Comparison of ENCODE assay signal across 1 cellular context in the genomic region with DNA sequence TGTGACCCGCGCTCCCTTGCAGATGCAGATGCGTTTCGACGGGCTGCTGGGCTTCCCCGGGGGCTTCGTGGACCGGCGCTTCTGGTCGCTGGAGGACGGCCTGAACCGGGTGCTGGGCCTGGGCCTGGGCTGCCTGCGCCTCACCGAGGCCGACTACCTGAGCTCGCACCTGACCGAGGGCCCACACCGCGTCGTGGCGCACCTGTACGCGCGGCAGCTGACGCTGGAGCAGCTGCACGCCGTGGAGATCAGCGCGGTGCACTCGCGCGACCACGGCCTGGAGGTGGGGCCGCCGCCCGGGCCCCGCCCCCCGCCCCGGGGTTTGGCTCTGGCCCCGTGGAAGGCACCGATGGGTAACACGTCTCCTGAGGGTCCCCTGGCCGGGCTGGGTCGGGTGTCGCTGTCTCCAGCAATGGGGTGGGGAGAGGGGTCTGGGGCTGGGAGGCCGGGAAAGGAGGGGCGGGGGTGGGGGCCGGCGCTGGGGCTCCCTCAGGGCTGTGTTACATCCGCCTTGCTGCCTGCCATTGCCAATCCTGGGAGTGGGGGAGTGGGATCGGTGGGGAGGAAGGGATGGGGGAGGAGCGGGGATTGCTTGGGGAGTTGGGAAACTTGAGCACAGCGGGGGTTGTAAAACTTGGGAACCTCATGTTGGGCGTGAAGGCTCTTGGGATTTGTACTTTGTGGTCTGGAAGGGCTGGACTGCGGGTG.
TF ChIP-seq lines count a peak whose summit lies in the region.

No MANE protein-coding gene starts in this region.

TF ChIP-seq in HepG2, 621 proteins besides CTCF, POLR2A, EP300 and RAD21 (continued from another document and continues in another):
- TF ChIP-seq, protein P1, sequence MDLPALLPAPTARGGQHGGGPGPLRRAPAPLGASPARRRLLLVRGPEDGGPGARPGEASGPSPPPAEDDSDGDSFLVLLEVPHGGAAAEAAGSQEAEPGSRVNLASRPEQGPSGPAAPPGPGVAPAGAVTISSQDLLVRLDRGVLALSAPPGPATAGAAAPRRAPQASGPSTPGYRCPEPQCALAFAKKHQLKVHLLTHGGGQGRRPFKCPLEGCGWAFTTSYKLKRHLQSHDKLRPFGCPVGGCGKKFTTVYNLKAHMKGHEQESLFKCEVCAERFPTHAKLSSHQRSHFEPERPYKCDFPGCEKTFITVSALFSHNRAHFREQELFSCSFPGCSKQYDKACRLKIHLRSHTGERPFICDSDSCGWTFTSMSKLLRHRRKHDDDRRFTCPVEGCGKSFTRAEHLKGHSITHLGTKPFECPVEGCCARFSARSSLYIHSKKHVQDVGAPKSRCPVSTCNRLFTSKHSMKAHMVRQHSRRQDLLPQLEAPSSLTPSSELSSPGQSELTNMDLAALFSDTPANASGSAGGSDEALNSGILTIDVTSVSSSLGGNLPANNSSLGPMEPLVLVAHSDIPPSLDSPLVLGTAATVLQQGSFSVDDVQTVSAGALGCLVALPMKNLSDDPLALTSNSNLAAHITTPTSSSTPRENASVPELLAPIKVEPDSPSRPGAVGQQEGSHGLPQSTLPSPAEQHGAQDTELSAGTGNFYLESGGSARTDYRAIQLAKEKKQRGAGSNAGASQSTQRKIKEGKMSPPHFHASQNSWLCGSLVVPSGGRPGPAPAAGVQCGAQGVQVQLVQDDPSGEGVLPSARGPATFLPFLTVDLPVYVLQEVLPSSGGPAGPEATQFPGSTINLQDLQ (CRISPR knock-in tag; IDR thresholded peaks at IDR 0.05), result 0 out of 2 replicates have a peak, but pooled peaks have one; percentile 60
- no peak for TF ChIP-seq CENPT (CRISPR knock-in tag; IDR thresholded peaks at IDR 0.05; ENCODE audit: low read depth)
- no peak for TF ChIP-seq SMYD3 (CRISPR knock-in tag; IDR thresholded peaks at IDR 0.05)
- no peak for TF ChIP-seq ZNF841 (CRISPR knock-in tag; IDR thresholded peaks at IDR 0.05; ENCODE audit: borderline replicate concordance)
- no peak for TF ChIP-seq POLR2AphosphoS2 (IDR thresholded peaks at IDR 0.05; ENCODE audit: low read depth, low read length)
- TF ChIP-seq, protein P2, sequence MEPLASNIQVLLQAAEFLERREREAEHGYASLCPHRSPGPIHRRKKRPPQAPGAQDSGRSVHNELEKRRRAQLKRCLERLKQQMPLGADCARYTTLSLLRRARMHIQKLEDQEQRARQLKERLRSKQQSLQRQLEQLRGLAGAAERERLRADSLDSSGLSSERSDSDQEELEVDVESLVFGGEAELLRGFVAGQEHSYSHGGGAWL (CRISPR knock-in tag; IDR thresholded peaks at IDR 0.05), result 0 out of 2 replicates have a peak, but pooled peaks have one; percentile 5
- 0 out of 2 replicates have a peak, but pooled peaks have one; percentile 14 for TF ChIP-seq ZKSCAN5 (CRISPR knock-in tag; IDR thresholded peaks at IDR 0.05)
- TF ChIP-seq, protein P3, sequence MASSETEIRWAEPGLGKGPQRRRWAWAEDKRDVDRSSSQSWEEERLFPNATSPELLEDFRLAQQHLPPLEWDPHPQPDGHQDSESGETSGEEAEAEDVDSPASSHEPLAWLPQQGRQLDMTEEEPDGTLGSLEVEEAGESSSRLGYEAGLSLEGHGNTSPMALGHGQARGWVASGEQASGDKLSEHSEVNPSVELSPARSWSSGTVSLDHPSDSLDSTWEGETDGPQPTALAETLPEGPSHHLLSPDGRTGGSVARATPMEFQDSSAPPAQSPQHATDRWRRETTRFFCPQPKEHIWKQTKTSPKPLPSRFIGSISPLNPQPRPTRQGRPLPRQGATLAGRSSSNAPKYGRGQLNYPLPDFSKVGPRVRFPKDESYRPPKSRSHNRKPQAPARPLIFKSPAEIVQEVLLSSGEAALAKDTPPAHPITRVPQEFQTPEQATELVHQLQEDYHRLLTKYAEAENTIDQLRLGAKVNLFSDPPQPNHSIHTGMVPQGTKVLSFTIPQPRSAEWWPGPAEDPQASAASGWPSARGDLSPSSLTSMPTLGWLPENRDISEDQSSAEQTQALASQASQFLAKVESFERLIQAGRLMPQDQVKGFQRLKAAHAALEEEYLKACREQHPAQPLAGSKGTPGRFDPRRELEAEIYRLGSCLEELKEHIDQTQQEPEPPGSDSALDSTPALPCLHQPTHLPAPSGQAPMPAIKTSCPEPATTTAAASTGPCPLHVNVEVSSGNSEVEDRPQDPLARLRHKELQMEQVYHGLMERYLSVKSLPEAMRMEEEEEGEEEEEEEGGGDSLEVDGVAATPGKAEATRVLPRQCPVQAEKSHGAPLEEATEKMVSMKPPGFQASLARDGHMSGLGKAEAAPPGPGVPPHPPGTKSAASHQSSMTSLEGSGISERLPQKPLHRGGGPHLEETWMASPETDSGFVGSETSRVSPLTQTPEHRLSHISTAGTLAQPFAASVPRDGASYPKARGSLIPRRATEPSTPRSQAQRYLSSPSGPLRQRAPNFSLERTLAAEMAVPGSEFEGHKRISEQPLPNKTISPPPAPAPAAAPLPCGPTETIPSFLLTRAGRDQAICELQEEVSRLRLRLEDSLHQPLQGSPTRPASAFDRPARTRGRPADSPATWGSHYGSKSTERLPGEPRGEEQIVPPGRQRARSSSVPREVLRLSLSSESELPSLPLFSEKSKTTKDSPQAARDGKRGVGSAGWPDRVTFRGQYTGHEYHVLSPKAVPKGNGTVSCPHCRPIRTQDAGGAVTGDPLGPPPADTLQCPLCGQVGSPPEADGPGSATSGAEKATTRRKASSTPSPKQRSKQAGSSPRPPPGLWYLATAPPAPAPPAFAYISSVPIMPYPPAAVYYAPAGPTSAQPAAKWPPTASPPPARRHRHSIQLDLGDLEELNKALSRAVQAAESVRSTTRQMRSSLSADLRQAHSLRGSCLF (CRISPR knock-in tag; IDR thresholded peaks at IDR 0.05; ENCODE audit: borderline replicate concordance), result no peak
- no peak for TF ChIP-seq TSC22D2 (CRISPR knock-in tag; IDR thresholded peaks at IDR 0.05; ENCODE audit: borderline replicate concordance)
- no peak for TF ChIP-seq ZFP1 (CRISPR knock-in tag; IDR thresholded peaks at IDR 0.05)
- TF ChIP-seq, protein P4, sequence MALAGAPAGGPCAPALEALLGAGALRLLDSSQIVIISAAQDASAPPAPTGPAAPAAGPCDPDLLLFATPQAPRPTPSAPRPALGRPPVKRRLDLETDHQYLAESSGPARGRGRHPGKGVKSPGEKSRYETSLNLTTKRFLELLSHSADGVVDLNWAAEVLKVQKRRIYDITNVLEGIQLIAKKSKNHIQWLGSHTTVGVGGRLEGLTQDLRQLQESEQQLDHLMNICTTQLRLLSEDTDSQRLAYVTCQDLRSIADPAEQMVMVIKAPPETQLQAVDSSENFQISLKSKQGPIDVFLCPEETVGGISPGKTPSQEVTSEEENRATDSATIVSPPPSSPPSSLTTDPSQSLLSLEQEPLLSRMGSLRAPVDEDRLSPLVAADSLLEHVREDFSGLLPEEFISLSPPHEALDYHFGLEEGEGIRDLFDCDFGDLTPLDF (CRISPR knock-in tag; IDR thresholded peaks at IDR 0.05), result no peak
- no peak for TF ChIP-seq HHEX (CRISPR knock-in tag; IDR thresholded peaks at IDR 0.05)
- no peak; the same call in 1 of the 2 replicates for TF ChIP-seq GZF1 (CRISPR knock-in tag; IDR thresholded peaks at IDR 0.05)
- TF ChIP-seq, protein P5, sequence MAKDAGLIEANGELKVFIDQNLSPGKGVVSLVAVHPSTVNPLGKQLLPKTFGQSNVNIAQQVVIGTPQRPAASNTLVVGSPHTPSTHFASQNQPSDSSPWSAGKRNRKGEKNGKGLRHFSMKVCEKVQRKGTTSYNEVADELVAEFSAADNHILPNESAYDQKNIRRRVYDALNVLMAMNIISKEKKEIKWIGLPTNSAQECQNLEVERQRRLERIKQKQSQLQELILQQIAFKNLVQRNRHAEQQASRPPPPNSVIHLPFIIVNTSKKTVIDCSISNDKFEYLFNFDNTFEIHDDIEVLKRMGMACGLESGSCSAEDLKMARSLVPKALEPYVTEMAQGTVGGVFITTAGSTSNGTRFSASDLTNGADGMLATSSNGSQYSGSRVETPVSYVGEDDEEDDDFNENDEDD (CRISPR knock-in tag; IDR thresholded peaks at IDR 0.05; ENCODE audit: borderline replicate concordance), result no peak
- 0 out of 2 replicates have a peak, but pooled peaks have one; percentile 11 for TF ChIP-seq MAFG (CRISPR knock-in tag; IDR thresholded peaks at IDR 0.05)
- TF ChIP-seq SALL2 (CRISPR knock-in tag; IDR thresholded peaks at IDR 0.05), result no peak
- TF ChIP-seq, protein P6, sequence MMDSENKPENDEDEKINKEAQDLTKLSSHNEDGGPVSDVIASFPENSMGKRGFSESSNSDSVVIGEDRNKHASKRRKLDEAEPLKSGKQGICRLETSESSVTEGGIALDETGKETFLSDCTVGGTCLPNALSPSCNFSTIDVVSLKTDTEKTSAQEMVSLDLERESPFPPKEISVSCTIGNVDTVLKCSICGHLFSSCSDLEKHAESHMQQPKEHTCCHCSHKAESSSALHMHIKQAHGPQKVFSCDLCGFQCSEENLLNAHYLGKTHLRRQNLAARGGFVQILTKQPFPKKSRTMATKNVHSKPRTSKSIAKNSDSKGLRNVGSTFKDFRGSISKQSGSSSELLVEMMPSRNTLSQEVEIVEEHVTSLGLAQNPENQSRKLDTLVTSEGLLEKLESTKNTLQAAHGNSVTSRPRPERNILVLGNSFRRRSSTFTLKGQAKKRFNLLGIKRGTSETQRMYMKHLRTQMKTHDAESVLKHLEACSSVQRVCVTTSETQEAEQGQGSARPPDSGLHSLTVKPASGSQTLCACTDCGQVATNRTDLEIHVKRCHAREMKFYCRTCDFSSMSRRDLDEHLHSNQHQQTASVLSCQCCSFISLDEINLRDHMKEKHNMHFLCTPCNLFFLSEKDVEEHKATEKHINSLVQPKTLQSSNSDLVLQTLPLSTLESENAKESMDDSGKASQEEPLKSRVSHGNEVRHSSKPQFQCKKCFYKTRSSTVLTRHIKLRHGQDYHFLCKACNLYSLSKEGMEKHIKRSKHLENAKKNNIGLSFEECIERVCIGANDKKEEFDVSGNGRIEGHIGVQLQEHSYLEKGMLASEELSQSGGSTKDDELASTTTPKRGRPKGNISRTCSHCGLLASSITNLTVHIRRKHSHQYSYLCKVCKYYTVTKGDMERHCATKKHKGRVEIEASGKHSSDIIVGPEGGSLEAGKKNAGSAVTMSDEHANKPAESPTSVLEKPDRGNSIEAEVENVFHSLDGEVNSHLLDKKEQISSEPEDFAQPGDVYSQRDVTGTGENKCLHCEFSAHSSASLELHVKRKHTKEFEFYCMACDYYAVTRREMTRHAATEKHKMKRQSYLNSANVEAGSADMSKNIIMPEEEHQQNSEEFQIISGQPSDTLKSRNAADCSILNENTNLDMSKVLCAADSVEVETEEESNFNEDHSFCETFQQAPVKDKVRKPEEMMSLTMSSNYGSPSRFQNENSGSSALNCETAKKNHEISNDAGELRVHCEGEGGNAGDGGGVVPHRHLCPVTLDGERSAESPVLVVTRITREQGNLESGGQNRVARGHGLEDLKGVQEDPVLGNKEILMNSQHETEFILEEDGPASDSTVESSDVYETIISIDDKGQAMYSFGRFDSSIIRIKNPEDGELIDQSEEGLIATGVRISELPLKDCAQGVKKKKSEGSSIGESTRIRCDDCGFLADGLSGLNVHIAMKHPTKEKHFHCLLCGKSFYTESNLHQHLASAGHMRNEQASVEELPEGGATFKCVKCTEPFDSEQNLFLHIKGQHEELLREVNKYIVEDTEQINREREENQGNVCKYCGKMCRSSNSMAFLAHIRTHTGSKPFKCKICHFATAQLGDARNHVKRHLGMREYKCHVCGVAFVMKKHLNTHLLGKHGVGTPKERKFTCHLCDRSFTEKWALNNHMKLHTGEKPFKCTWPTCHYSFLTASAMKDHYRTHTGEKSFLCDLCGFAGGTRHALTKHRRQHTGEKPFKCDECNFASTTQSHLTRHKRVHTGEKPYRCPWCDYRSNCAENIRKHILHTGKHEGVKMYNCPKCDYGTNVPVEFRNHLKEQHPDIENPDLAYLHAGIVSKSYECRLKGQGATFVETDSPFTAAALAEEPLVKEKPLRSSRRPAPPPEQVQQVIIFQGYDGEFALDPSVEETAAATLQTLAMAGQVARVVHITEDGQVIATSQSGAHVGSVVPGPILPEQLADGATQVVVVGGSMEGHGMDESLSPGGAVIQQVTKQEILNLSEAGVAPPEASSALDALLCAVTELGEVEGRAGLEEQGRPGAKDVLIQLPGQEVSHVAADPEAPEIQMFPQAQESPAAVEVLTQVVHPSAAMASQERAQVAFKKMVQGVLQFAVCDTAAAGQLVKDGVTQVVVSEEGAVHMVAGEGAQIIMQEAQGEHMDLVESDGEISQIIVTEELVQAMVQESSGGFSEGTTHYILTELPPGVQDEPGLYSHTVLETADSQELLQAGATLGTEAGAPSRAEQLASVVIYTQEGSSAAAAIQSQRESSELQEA (CRISPR knock-in tag; IDR thresholded peaks at IDR 0.05; ENCODE audit: not compliant biosample characterization), result no peak
- TF ChIP-seq, protein P7, sequence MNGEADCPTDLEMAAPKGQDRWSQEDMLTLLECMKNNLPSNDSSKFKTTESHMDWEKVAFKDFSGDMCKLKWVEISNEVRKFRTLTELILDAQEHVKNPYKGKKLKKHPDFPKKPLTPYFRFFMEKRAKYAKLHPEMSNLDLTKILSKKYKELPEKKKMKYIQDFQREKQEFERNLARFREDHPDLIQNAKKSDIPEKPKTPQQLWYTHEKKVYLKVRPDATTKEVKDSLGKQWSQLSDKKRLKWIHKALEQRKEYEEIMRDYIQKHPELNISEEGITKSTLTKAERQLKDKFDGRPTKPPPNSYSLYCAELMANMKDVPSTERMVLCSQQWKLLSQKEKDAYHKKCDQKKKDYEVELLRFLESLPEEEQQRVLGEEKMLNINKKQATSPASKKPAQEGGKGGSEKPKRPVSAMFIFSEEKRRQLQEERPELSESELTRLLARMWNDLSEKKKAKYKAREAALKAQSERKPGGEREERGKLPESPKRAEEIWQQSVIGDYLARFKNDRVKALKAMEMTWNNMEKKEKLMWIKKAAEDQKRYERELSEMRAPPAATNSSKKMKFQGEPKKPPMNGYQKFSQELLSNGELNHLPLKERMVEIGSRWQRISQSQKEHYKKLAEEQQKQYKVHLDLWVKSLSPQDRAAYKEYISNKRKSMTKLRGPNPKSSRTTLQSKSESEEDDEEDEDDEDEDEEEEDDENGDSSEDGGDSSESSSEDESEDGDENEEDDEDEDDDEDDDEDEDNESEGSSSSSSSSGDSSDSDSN (CRISPR knock-in tag; IDR thresholded peaks at IDR 0.05), result 0 out of 2 replicates have a peak, but pooled peaks have one; percentile 4
- TF ChIP-seq U2AF1 (optimal IDR thresholded peaks at IDR 0.05; ENCODE audit: low read depth, low read length), result no peak
- 0 out of 2 replicates have a peak, but pooled peaks have one; percentile 17 for TF ChIP-seq ZNF205 (CRISPR knock-in tag; IDR thresholded peaks at IDR 0.05)
- no peak for TF ChIP-seq SRSF4 (IDR thresholded peaks at IDR 0.05; ENCODE audit: low read depth, low read length, poor library complexity, severe bottlenecking)
- TF ChIP-seq, protein P8, sequence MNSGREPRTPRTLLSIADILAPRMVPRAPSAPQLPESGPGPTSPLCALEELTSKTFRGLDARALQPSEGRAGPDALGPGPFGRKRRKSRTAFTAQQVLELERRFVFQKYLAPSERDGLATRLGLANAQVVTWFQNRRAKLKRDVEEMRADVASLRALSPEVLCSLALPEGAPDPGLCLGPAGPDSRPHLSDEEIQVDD (CRISPR knock-in tag; IDR thresholded peaks at IDR 0.05; ENCODE audit: borderline replicate concordance), result 0 out of 2 replicates have a peak, but pooled peaks have one; percentile 14
